14 cellular contexts compared by ENCODE assay signal in the genomic region with DNA sequence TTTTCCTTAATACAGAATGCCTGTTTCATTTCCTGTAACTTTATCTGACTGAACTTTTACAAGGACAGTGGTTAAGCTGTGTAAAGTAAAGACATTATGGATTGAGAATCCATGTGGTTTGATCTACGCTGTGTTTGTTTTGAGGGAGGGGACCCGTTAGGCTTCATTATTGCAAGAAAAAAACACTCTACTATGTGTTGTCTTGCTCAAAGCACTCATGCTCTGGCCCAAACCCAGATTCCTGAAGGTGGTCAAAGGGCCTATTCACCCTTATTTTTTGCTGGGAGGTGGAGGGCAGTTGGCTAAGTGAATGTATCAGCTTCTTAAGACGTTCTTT. TPM values are rescaled to one million over a fixed set of nuclear protein-coding genes. Genes with fewer than 3 reads are reported as not detected.
DNase-seq lines count a peak whose midpoint lies in the region; ATAC-seq and TF ChIP-seq lines count a peak whose summit lies in the region.
"Had no signal": no experiment of that assay in that cellular context is flagged by ENCODE, and none has a peak within 500 bp of the region (broad histone marks: within the 10 kb centered on the region; RNA-seq: fewer than 3 reads in every experiment).

No MANE protein-coding gene starts in this region.

- H3K9me3 Mint-ChIP-seq in activated T-cell treated with anti-CD3 and anti-CD28 coated beads, Interleukin-2, amount 50 U/mL, for 72 hours = no peaks in the 10 kb centered on the region
- no peaks in the 10 kb centered on the region for H3K9me3 Mint-ChIP-seq in Calu3 (ENCODE audit: low read depth, unreplicated experiment)
- H3K9me3 Mint-ChIP-seq: CD4-positive, CD25-positive, alpha-beta regulatory T cell had no signal

- H3K27me3 Mint-ChIP-seq in activated T-cell treated with anti-CD3 and anti-CD28 coated beads, Interleukin-2, amount 50 U/mL, for 72 hours (ENCODE audit: low read depth) = no peaks in the 10 kb centered on the region
- no peaks in the 10 kb centered on the region for H3K27me3 Mint-ChIP-seq in Calu3 (ENCODE audit: unreplicated experiment)
- H3K27me3 Mint-ChIP-seq: CD4-positive, CD25-positive, alpha-beta regulatory T cell had no signal

- no peaks in the 10 kb centered on the region; the same call in 1 of the 2 replicates for H3K4me1 ChIP-seq in HEK293 (ENCODE audit: control insufficient read depth, insufficient read depth, low read length)
- H3K4me1 ChIP-seq in neutrophil (ENCODE audit: control insufficient read depth in 1 of 2, insufficient read depth in 1 of 2, low read depth in 1 of 2, low read length in 1 of 2) = peaks cover 59 to 62% of the 10 kb centered on the region in 2 experiments
- H3K4me1 ChIP-seq: SJCRH30 had no signal

- peak overlapping the region; percentile 12 for H3K27ac Mint-ChIP-seq in activated T-cell treated with anti-CD3 and anti-CD28 coated beads, Interleukin-2, amount 50 U/mL, for 72 hours
- no peak overlapping the region for H3K27ac Mint-ChIP-seq in Calu3 (ENCODE audit: unreplicated experiment)

- DNase-seq in activated T-cell treated with anti-CD3 and anti-CD28 coated beads, Interleukin-2, amount 50 U/mL, for 72 hours = no peak
- no peak for DNase-seq in activated T-cell treated with anti-CD3 and anti-CD28 coated beads for 4 hours
- DNase-seq in SK-MEL-5 (ENCODE audit: low read depth, low spot score) = peak; percentile 83
- no peak for DNase-seq in Calu3
- DNase-seq in KG1 (lab: John Stamatoyannopoulos, UW) = no peak
- DNase-seq: CD4-positive, CD25-positive, alpha-beta regulatory T cell; DMS79; H7; NCI-H510A; SJCRH30 had no signal

- H3K9me3 ChIP-seq in HEK293 (ENCODE audit: control insufficient read depth, insufficient read depth, low read depth, low read length) (no peaks in the 10 kb centered on the region), neutrophil (no peaks in the 10 kb centered on the region)
- H3K9me3 ChIP-seq: SJCRH30 had no signal

- POLR2A ChIA-PET in HEK293 (lab: Yijun Ruan, JAX) = interaction anchor here (0.6 to 0.8 kb wide), 2 partner anchors 9 to 49 kb away, joined by 3 to 4 read pairs; no protein-coding TSS in a partner anchor

- no peak for TF ChIP-seq CTCF in HEK293 (tag by site-specific recombination; IDR thresholded peaks at IDR 0.05)
- TF ChIP-seq CTCF in neutrophil (IDR thresholded peaks at IDR 0.05) = no peak
- no peak for TF ChIP-seq CTCF in Calu3 (IDR thresholded peaks at IDR 0.05; ENCODE audit: unreplicated experiment)

- H3K4me1 Mint-ChIP-seq in activated T-cell treated with anti-CD3 and anti-CD28 coated beads, Interleukin-2, amount 50 U/mL, for 72 hours (ENCODE audit: low read depth) = peaks cover 12% of the 10 kb centered on the region
- no peaks in the 10 kb centered on the region for H3K4me1 Mint-ChIP-seq in Calu3 (ENCODE audit: low read depth, unreplicated experiment)

- H3K27ac ChIP-seq in HEK293 (ENCODE audit: extremely low read depth, low read depth, low read length) (no peak overlapping the region), neutrophil (peak overlapping the region; percentile 0)
- H3K27ac ChIP-seq: HL-60, SJCRH30 had no signal

- in situ Hi-C loops in SK-MEL-5 (cut with HindIII; ENCODE audit: low pct_unique_long_range_greater_than_20kb, low sequenced_read_pairs) = no loop called here

- intact Hi-C loops in Calu3 (cut with micrococcal nuclease; ENCODE audit: unreplicated experiment) = no loop called here

- no peak for ATAC-seq in activated T-cell treated with anti-CD3 and anti-CD28 coated beads, Interleukin-2, amount 50 U/mL, for 72 hours (replicated peaks in 1 of 2)
- ATAC-seq in HG03571 (IDR thresholded peaks at IDR 0.05; ENCODE audit: unreplicated experiment) = no peak

- H3K27me3 ChIP-seq in neutrophil = no peaks in the 10 kb centered on the region
- H3K27me3 ChIP-seq: SJCRH30 had no signal

- BruUV-seq in Calu3 (replicated peaks; lab: Mats Ljungman, UMichigan) = no TSS peak

- H3K4me3 ChIP-seq in HEK293 (ENCODE audit: low read depth, low read length) (no peak overlapping the region), neutrophil (ENCODE audit: low read depth in 1 of 2, low read length in 1 of 2) (no peak overlapping the region)
- H3K4me3 ChIP-seq: SJCRH30 had no signal

- H3K36me3 Mint-ChIP-seq in activated T-cell treated with anti-CD3 and anti-CD28 coated beads, Interleukin-2, amount 50 U/mL, for 72 hours (ENCODE audit: insufficient read depth in 2 of 2) = peaks cover 5 to 8% of the 10 kb centered on the region in 2 donors
- H3K36me3 Mint-ChIP-seq in Calu3 (ENCODE audit: insufficient read depth, unreplicated experiment) = no peaks in the 10 kb centered on the region

- no peak overlapping the region for H3K4me3 Mint-ChIP-seq in activated T-cell treated with anti-CD3 and anti-CD28 coated beads, Interleukin-2, amount 50 U/mL, for 72 hours
- no peak overlapping the region for H3K4me3 Mint-ChIP-seq in Calu3 (ENCODE audit: low read depth, unreplicated experiment)
- H3K4me3 Mint-ChIP-seq: CD4-positive, CD25-positive, alpha-beta regulatory T cell had no signal

- CTCF ChIA-PET in HEK293 (lab: Yijun Ruan, JAX) = interaction anchor here (0.8 kb wide), 1 partner anchor 12 kb away, joined by 3 read pairs; a partner anchor contains a TSS
- CTCF ChIA-PET in Calu3 (lab: Charles Lee) = no interaction called here

- H3K36me3 ChIP-seq in HEK293 (ENCODE audit: control insufficient read depth in 2 of 2, insufficient read depth in 1 of 2, low read length in 2 of 2) (peaks cover 36 to 66% of the 10 kb centered on the region in 2 experiments), neutrophil (peaks cover 67% of the 10 kb centered on the region)

TF ChIP-seq in HEK293, 187 proteins besides CTCF, POLR2A, EP300 and RAD21:
- peak; percentile 63 for TF ChIP-seq KLF1 (tag by site-specific recombination; IDR thresholded peaks at IDR 0.05)
- TF ChIP-seq ZNF341 (tag by site-specific recombination; IDR thresholded peaks at IDR 0.05; ENCODE audit: low read depth) = no peak

RNA-seq across cellular contexts. Expression of a gene that starts 11.9 kb away (rescaled TPM):
- 100 to 1,000 TPM; 198 to 200 TPM for total RNA-seq in activated T-cell treated with anti-CD3 and anti-CD28 coated beads, Interleukin-2, amount 50 U/mL, for 72 hours
- 42.2 and 51.8 TPM in 2 replicates for total RNA-seq in SK-MEL-5 (2014; rRNA removed; shearing (Covaris generic))
- 107 and 142 TPM in 2 replicates for polyA plus RNA-seq in SK-MEL-5 (2015; cell fraction: cytosol; rRNA removed)
- 78.7 and 84.0 TPM in 2 replicates for polyA plus RNA-seq in SK-MEL-5 (2015; cell fraction: nucleus; rRNA removed)
- total RNA-seq in Calu3 (2022) = 172 and 206 TPM in 2 replicates

RNA-seq across cellular contexts. Expression of a gene that starts 17.1 kb away (rescaled TPM):
- 10 to 100 TPM; 28.9 to 36.7 TPM for total RNA-seq in activated T-cell treated with anti-CD3 and anti-CD28 coated beads, Interleukin-2, amount 50 U/mL, for 72 hours
- total RNA-seq in SK-MEL-5 (2014; rRNA removed; shearing (Covaris generic)) = 40.5 and 43.5 TPM in 2 replicates
- polyA plus RNA-seq in SK-MEL-5 (2015; cell fraction: cytosol; rRNA removed) = 24.8 and 25.3 TPM in 2 replicates
- polyA plus RNA-seq in SK-MEL-5 (2015; cell fraction: nucleus; rRNA removed) = 45.9 and 56.1 TPM in 2 replicates
- total RNA-seq in Calu3 (2022) = 33.8 and 36.8 TPM in 2 replicates

RNA-seq across cellular contexts. Expression of a gene that starts 35.2 kb away (rescaled TPM):
- total RNA-seq in activated T-cell treated with anti-CD3 and anti-CD28 coated beads, Interleukin-2, amount 50 U/mL, for 72 hours = 10 to 100 TPM; 37.4 to 40.8 TPM
- 63.4 and 75.6 TPM in 2 replicates for total RNA-seq in SK-MEL-5 (2014; rRNA removed; shearing (Covaris generic))
- 50.5 and 67.9 TPM in 2 replicates for polyA plus RNA-seq in SK-MEL-5 (2015; cell fraction: cytosol; rRNA removed)
- 258 and 280 TPM in 2 replicates for polyA plus RNA-seq in SK-MEL-5 (2015; cell fraction: nucleus; rRNA removed)
- total RNA-seq in Calu3 (2022) = 81.0 and 84.4 TPM in 2 replicates

RNA-seq across cellular contexts. Expression of a gene that starts 50.1 kb away (rescaled TPM):
- total RNA-seq in activated T-cell treated with anti-CD3 and anti-CD28 coated beads, Interleukin-2, amount 50 U/mL, for 72 hours = 100 to 1,000 TPM; 115 to 119 TPM
- 447 and 502 TPM in 2 replicates for total RNA-seq in SK-MEL-5 (2014; rRNA removed; shearing (Covaris generic))
- 287 and 366 TPM in 2 replicates for polyA plus RNA-seq in SK-MEL-5 (2015; cell fraction: cytosol; rRNA removed)
- polyA plus RNA-seq in SK-MEL-5 (2015; cell fraction: nucleus; rRNA removed) = 120 and 144 TPM in 2 replicates
- 419 and 423 TPM in 2 replicates for total RNA-seq in Calu3 (2022)
